ENCODE assay signal across 22 cellular contexts in the genomic region with DNA sequence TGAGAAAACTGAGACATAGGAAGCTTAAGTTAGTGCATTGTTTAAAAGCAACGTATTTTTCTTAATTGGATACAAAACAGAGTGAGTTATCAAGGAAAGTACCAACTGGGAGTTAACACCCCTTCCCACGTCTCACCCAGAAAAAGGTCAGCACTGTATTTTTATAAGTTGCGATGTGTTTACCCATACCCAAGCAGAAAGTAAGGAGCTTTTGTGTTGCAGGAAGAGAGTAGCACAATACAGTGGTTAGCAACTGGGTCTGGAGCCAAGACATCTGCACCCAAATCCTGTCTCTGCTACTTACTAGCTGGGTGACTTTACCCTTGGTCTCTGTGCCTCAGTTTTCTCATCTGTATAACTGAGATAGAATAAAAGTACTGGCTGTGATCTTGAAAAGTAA. TPM values are rescaled to one million over a fixed set of nuclear protein-coding genes. Genes with fewer than 3 reads are reported as not detected.
"Had no signal": no experiment of that assay in that cellular context is flagged by ENCODE, and none has a peak within 500 bp of the region (broad histone marks: within the 10 kb centered on the region; RNA-seq: fewer than 3 reads in every experiment).

No MANE protein-coding gene starts in this region.

- H3K27ac Mint-ChIP-seq: activated CD4-positive, alpha-beta memory T cell treated with anti-CD3 and anti-CD28 coated beads for 36 hours; activated CD4-positive, alpha-beta T cell treated with anti-CD3 and anti-CD28 coated beads for 36 hours; activated CD8-positive, alpha-beta memory T cell treated with anti-CD3 and anti-CD28 coated beads, Interleukin-2, amount 10 ng/mL, durations not matched to agents 7 days and 5 days; activated naive CD4-positive, alpha-beta T cell treated with anti-CD3 and anti-CD28 coated beads, Interleukin-2, amount 50 U/mL, for 24 hours; activated T-cell treated with anti-CD3 and anti-CD28 coated beads, Interleukin-2, amount 50 U/mL, for 24 hours; effector memory CD8-positive, alpha-beta T cell; immature natural killer cell; natural killer cell treated with Interleukin-12 subunit alpha and Interleukin-12 subunit beta and Interleukin-15 and Interleukin-18, amount 100 ng/mL, for 72 hours; stimulated activated memory B cell treated with anti-CD40 and anti-IgM and Interleukin-4, amounts not matched to agents 10 μg/mL and 1 μg/mL and 100 μg/mL, for 72 hours; T-helper 17 cell had no signal

- DNase-seq: activated CD4-positive, alpha-beta memory T cell treated with anti-CD3 and anti-CD28 coated beads for 36 hours; activated CD4-positive, alpha-beta T cell treated with anti-CD3 and anti-CD28 coated beads for 36 hours; activated CD8-positive, alpha-beta memory T cell treated with anti-CD3 and anti-CD28 coated beads, Interleukin-2, amount 10 ng/mL, durations not matched to agents 7 days and 5 days; activated effector memory CD4-positive, alpha-beta T cell treated with anti-CD3 and anti-CD28 coated beads, Interleukin-2, amount 50 U/mL, for 16 hours; activated T-cell treated with anti-CD3 and anti-CD28 coated beads, Interleukin-2, amount 50 U/mL, for 24 hours; amniotic stem cell; dermis blood vessel endothelial cell; effector memory CD8-positive, alpha-beta T cell; foreskin keratinocyte; head of caudate nucleus; immature natural killer cell; posterior cingulate gyrus; retina; T-helper 17 cell; thyroid gland had no signal

- H3K4me3 Mint-ChIP-seq: activated CD4-positive, alpha-beta memory T cell treated with anti-CD3 and anti-CD28 coated beads for 36 hours; activated CD4-positive, alpha-beta T cell treated with anti-CD3 and anti-CD28 coated beads for 36 hours; activated CD8-positive, alpha-beta memory T cell treated with anti-CD3 and anti-CD28 coated beads, Interleukin-2, amount 10 ng/mL, durations not matched to agents 7 days and 5 days; activated naive CD4-positive, alpha-beta T cell treated with anti-CD3 and anti-CD28 coated beads, Interleukin-2, amount 50 U/mL, for 24 hours; activated T-cell treated with anti-CD3 and anti-CD28 coated beads, Interleukin-2, amount 50 U/mL, for 24 hours; effector memory CD8-positive, alpha-beta T cell; immature natural killer cell; natural killer cell treated with Interleukin-12 subunit alpha and Interleukin-12 subunit beta and Interleukin-15 and Interleukin-18, amount 100 ng/mL, for 72 hours; stimulated activated memory B cell treated with anti-CD40 and anti-IgM and Interleukin-4, amounts not matched to agents 10 μg/mL and 1 μg/mL and 100 μg/mL, for 72 hours; T-helper 17 cell had no signal

- H3K27me3 ChIP-seq: thyroid gland had no signal

- H3K36me3 ChIP-seq: thyroid gland had no signal

- H3K9me3 ChIP-seq: thyroid gland had no signal

- H3K9me3 Mint-ChIP-seq: activated naive CD4-positive, alpha-beta T cell treated with anti-CD3 and anti-CD28 coated beads, Interleukin-2, amount 50 U/mL, for 24 hours had no signal

- H3K4me3 ChIP-seq: thyroid gland had no signal

- ATAC-seq: activated CD4-positive, alpha-beta T cell treated with anti-CD3 and anti-CD28 coated beads for 36 hours; activated CD8-positive, alpha-beta memory T cell treated with anti-CD3 and anti-CD28 coated beads, Interleukin-2, amount 10 ng/mL, durations not matched to agents 7 days and 5 days; effector memory CD8-positive, alpha-beta T cell; foreskin keratinocyte; natural killer cell treated with Interleukin-12 subunit alpha and Interleukin-12 subunit beta and Interleukin-15 and Interleukin-18, amount 100 ng/mL, for 72 hours; stimulated activated memory B cell treated with anti-CD40 and anti-IgM and Interleukin-4, amounts not matched to agents 10 μg/mL and 1 μg/mL and 100 μg/mL, for 72 hours; T-helper 17 cell had no signal

- H3K4me1 Mint-ChIP-seq: activated CD4-positive, alpha-beta T cell treated with anti-CD3 and anti-CD28 coated beads for 36 hours; activated naive CD4-positive, alpha-beta T cell treated with anti-CD3 and anti-CD28 coated beads, Interleukin-2, amount 50 U/mL, for 24 hours; immature natural killer cell; T-helper 17 cell had no signal

- H3K4me1 ChIP-seq: foreskin keratinocyte, thyroid gland had no signal

- H3K27ac ChIP-seq: epithelial cell of prostate, foreskin keratinocyte, thyroid gland had no signal

- H3K36me3 Mint-ChIP-seq: activated CD4-positive, alpha-beta memory T cell treated with anti-CD3 and anti-CD28 coated beads for 36 hours; activated CD8-positive, alpha-beta memory T cell treated with anti-CD3 and anti-CD28 coated beads, Interleukin-2, amount 10 ng/mL, durations not matched to agents 7 days and 5 days; activated naive CD4-positive, alpha-beta T cell treated with anti-CD3 and anti-CD28 coated beads, Interleukin-2, amount 50 U/mL, for 24 hours; natural killer cell treated with Interleukin-12 subunit alpha and Interleukin-12 subunit beta and Interleukin-15 and Interleukin-18, amount 100 ng/mL, for 72 hours had no signal

RNA-seq across cellular contexts. Expression of a gene that starts 34.3 kb away (rescaled TPM):
- total RNA-seq: activated CD4-positive, alpha-beta memory T cell treated with anti-CD3 and anti-CD28 coated beads for 36 hours; activated CD4-positive, alpha-beta T cell treated with anti-CD3 and anti-CD28 coated beads for 36 hours; activated CD8-positive, alpha-beta memory T cell treated with anti-CD3 and anti-CD28 coated beads, Interleukin-2, amount 10 ng/mL, durations not matched to agents 7 days and 5 days; dermis blood vessel endothelial cell; foreskin keratinocyte; lower leg skin; mesenteric fat pad; natural killer cell treated with Interleukin-12 subunit alpha and Interleukin-12 subunit beta and Interleukin-15 and Interleukin-18, amount 100 ng/mL, for 72 hours; T-helper 17 cell; thyroid gland; urinary bladder had no signal
- polyA plus RNA-seq: foreskin keratinocyte, immature natural killer cell, urinary bladder had no signal
